In genomic region chr5:180360078-180360957, GRCh38 we compare ENCODE assay signal across 30 cellular contexts. TPM values are rescaled to one million over a fixed set of nuclear protein-coding genes. Genes with fewer than 3 reads are reported as not detected.
"Had no signal": no experiment of that assay in that cellular context is flagged by ENCODE, and none has a peak within 500 bp of the region (broad histone marks: within the 10 kb centered on the region; RNA-seq: fewer than 3 reads in every experiment).

No MANE protein-coding gene starts in this region.

- H3K9me3 Mint-ChIP-seq: activated CD4-positive, alpha-beta T cell treated with anti-CD3 and anti-CD28 coated beads, Interleukin-2, amount 10 ng/mL, durations not matched to agents 24 days and 14 days; activated CD8-positive, alpha-beta T cell treated with anti-CD3 and anti-CD28 coated beads for 36 hours; activated naive CD8-positive, alpha-beta T cell treated with anti-CD3 and anti-CD28 coated beads for 36 hours; activated T-cell treated with anti-CD3 and anti-CD28 coated beads, Interleukin-2, amount 50 U/mL, for 72 hours; activated T-helper 17 cell treated with anti-CD3 and anti-CD28 coated beads, Interleukin-2, amount 50 U/mL, for 72 hours had no signal

- H3K27ac Mint-ChIP-seq: activated CD4-positive, alpha-beta T cell treated with anti-CD3 and anti-CD28 coated beads, Interleukin-2, amount 10 ng/mL, durations not matched to agents 24 days and 14 days; activated CD8-positive, alpha-beta T cell treated with anti-CD3 and anti-CD28 coated beads for 36 hours; activated naive CD8-positive, alpha-beta T cell treated with anti-CD3 and anti-CD28 coated beads for 36 hours; activated T-cell treated with anti-CD3 and anti-CD28 coated beads, Interleukin-2, amount 50 U/mL, for 72 hours; activated T-helper 17 cell treated with anti-CD3 and anti-CD28 coated beads, Interleukin-2, amount 50 U/mL, for 72 hours had no signal

- H3K36me3 ChIP-seq: cardiac muscle cell, Peyer's patch, WERI-Rb-1 had no signal

- H3K4me3 ChIP-seq: cardiac muscle cell, Peyer's patch had no signal

- H3K4me1 Mint-ChIP-seq: activated CD4-positive, alpha-beta T cell treated with anti-CD3 and anti-CD28 coated beads, Interleukin-2, amount 10 ng/mL, durations not matched to agents 24 days and 14 days; activated naive CD8-positive, alpha-beta T cell treated with anti-CD3 and anti-CD28 coated beads for 36 hours; activated T-helper 17 cell treated with anti-CD3 and anti-CD28 coated beads, Interleukin-2, amount 50 U/mL, for 72 hours had no signal

- H3K4me1 ChIP-seq: Peyer's patch had no signal

- H3K9me3 ChIP-seq: Peyer's patch had no signal

- H3K36me3 Mint-ChIP-seq: activated naive CD8-positive, alpha-beta T cell treated with anti-CD3 and anti-CD28 coated beads for 36 hours had no signal

- H3K27me3 ChIP-seq: cardiac muscle cell, Peyer's patch had no signal

- H3K4me3 Mint-ChIP-seq: activated CD4-positive, alpha-beta T cell treated with anti-CD3 and anti-CD28 coated beads, Interleukin-2, amount 10 ng/mL, durations not matched to agents 24 days and 14 days; activated CD8-positive, alpha-beta T cell treated with anti-CD3 and anti-CD28 coated beads for 36 hours; activated naive CD8-positive, alpha-beta T cell treated with anti-CD3 and anti-CD28 coated beads for 36 hours; activated T-cell treated with anti-CD3 and anti-CD28 coated beads, Interleukin-2, amount 50 U/mL, for 72 hours; activated T-helper 17 cell treated with anti-CD3 and anti-CD28 coated beads, Interleukin-2, amount 50 U/mL, for 72 hours had no signal

- H3K27ac ChIP-seq: cardiac muscle cell, Peyer's patch, WERI-Rb-1 had no signal

- ATAC-seq: activated CD8-positive, alpha-beta T cell treated with anti-CD3 and anti-CD28 coated beads for 36 hours; activated T-cell treated with anti-CD3 and anti-CD28 coated beads, Interleukin-2, amount 50 U/mL, for 72 hours; activated T-helper 17 cell treated with anti-CD3 and anti-CD28 coated beads, Interleukin-2, amount 50 U/mL, for 72 hours; PC-3 had no signal

- DNase-seq: activated CD4-positive, alpha-beta T cell treated with anti-CD3 and anti-CD28 coated beads, Interleukin-2, amount 10 ng/mL, durations not matched to agents 24 days and 14 days; activated CD4-positive, alpha-beta T cell treated with anti-CD3 and anti-CD28 coated beads, Interleukin-2, amount 50 U/mL, for 4 hours; activated CD8-positive, alpha-beta T cell treated with anti-CD3 and anti-CD28 coated beads for 36 hours; activated effector memory CD4-positive, alpha-beta T cell treated with anti-CD3 and anti-CD28 coated beads, Interleukin-2, amount 50 U/mL, for 16 hours; activated naive CD4-positive, alpha-beta T cell; activated naive CD4-positive, alpha-beta T cell treated with anti-CD3 and anti-CD28 coated beads, Interleukin-2, amount 50 U/mL, for 16 hours; activated naive CD8-positive, alpha-beta T cell treated with anti-CD3 and anti-CD28 coated beads for 36 hours; activated T-cell treated with anti-CD3 and anti-CD28 coated beads, Interleukin-2, amount 50 U/mL, for 1 hour; activated T-cell treated with anti-CD3 and anti-CD28 coated beads, Interleukin-2, amount 50 U/mL, for 72 hours; amniotic stem cell; aorta; MM.1S; MV-4-11; NCI-H1092; NCI-H1436 treated with DMSO at 0.1 percent for 48 hours; NCI-H1694 treated with DMSO at 0.1 percent for 48 hours; NCI-H2029; NCI-H510A; NCI-H526; NCI-H748 treated with DMSO at 0.1 percent for 48 hours; NK-92 treated with Interleukin-12 subunit alpha and Interleukin-12 subunit beta, amount 100 ng/mL, for 24 hours; PC-3; Peyer's patch; RPMI8226; T1000; WERI-Rb-1 had no signal

RNA-seq across cellular contexts. Expression of gene GFPT2, which starts 7.2 kb away (rescaled TPM):
- total RNA-seq: activated CD8-positive, alpha-beta T cell treated with anti-CD3 and anti-CD28 coated beads for 36 hours; T-helper 1 cell treated with Interleukin-12 subunit alpha and Interleukin-12 subunit beta and Interleukin-4 antibody, amounts not matched to agents 30 ng/mL and 1 ng/mL, for 36 hours; T-helper 2 cell treated with Interferon-gamma antibody and Interleukin-4, amounts not matched to agents 100 ng/mL and 5 ng/mL, for 36 hours had no signal
